ENCODE assay signal across 9 cellular contexts in the genomic region with DNA sequence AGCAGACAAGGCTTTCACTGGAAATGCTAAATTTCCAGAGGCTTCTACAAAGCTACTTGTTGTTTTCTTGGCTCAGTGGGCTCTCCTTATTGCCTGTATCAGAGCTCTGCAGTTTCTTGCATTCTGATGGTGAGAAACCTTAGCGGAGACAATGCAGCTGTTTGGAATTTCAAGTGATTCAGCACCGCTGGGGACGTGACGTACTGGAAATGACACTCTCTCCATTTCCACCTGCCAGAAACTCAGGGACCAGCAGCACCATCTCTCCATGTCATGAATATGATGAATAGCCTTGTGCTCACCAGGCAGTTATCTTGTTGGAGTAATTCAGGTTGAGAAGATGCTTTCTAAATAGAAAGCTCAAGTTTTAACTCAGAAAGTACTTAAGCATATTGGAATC.
"Had no signal": no experiment of that assay in that cellular context is flagged by ENCODE, and none has a peak within 500 bp of the region (broad histone marks: within the 10 kb centered on the region; RNA-seq: fewer than 3 reads in every experiment).

No MANE protein-coding gene starts in this region.

- H3K27ac ChIP-seq: GM23248, HL-60 had no signal

- H3K4me1 ChIP-seq: HAP-1 had no signal

- ATAC-seq: HCT116, K562 had no signal

- H3K9ac ChIP-seq: GM23248 had no signal

- H3K36me3 ChIP-seq: HAP-1 had no signal

- DNase-seq: GM23248, GOT3, H7, HFFc6, IMR-90 had no signal

- H3K9me3 ChIP-seq: HAP-1 had no signal

- H3K4me3 ChIP-seq: GM23248, HAP-1, K562 had no signal

- H2AFZ ChIP-seq: GM23248 had no signal
